14 cellular contexts compared by ENCODE assay signal in genomic region chr7:12703881-12704280, GRCh38.
"Had no signal": no experiment of that assay in that cellular context is flagged by ENCODE, and none has a peak within 500 bp of the region (broad histone marks: within the 10 kb centered on the region; RNA-seq: fewer than 3 reads in every experiment).

No MANE protein-coding gene starts in this region.

- H2AFZ ChIP-seq: hepatocyte had no signal

- H3K4me3 ChIP-seq: hepatocyte, lower lobe of right lung, suprapubic skin, transverse colon, uterus had no signal

- H3K36me3 ChIP-seq: lower lobe of right lung, neutrophil, suprapubic skin, transverse colon, uterus had no signal

- H3K4me2 ChIP-seq: hepatocyte had no signal

- H3K9me3 ChIP-seq: lower lobe of right lung, neutrophil, uterus had no signal

- H3K27ac ChIP-seq: hepatocyte, lower lobe of right lung, neutrophil, suprapubic skin, transverse colon, uterus had no signal

- H3K27me3 ChIP-seq: hepatocyte, neutrophil, suprapubic skin, transverse colon, uterus had no signal

- H3K4me1 ChIP-seq: lower lobe of right lung, uterus had no signal

- ATAC-seq: activated CD8-positive, alpha-beta T cell treated with anti-CD3 and anti-CD28 coated beads, Interleukin-2, amount 10 ng/mL, durations not matched to agents 7 days and 5 days; effector memory CD8-positive, alpha-beta T cell; lower lobe of right lung; natural killer cell had no signal

- DNase-seq: activated CD4-positive, alpha-beta T cell treated with anti-CD3 and anti-CD28 coated beads, Interleukin-2, amount 10 ng/mL, durations not matched to agents 24 days and 14 days; activated CD8-positive, alpha-beta T cell treated with anti-CD3 and anti-CD28 coated beads, Interleukin-2, amount 10 ng/mL, durations not matched to agents 7 days and 5 days; activated naive CD4-positive, alpha-beta T cell treated with anti-CD3 and anti-CD28 coated beads for 36 hours; activated T-cell treated with anti-CD3 and anti-CD28 coated beads, Interleukin-2, amount 50 U/mL, for 24 hours; effector memory CD8-positive, alpha-beta T cell; left cardiac atrium; lower lobe of right lung; natural killer cell; T1000; transverse colon; uterus had no signal
